ENCODE assay signal across 8 cellular contexts in the genomic region with DNA sequence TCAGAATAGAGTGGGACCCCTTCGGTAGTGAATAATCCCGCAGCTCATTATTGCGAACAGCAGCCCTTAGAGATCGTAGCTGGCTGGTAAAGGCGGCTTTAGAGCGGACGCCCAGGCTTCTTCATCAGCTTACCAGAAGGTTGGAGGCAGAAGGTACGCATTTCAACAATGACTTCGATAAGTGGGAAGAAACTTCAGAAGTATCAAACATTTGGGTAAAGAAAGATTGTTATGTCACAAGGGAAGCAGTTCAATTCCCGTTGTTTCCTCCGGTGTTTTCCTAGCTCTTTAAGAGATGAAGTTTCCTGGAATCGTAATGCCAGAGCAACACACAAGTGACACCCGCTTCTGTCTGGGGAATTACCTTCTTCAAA.
DNase-seq lines count a peak whose midpoint lies in the region; ATAC-seq, FAIRE-seq and TF ChIP-seq lines count a peak whose summit lies in the region.

No MANE protein-coding gene starts in this region.

- H3K9me3 ChIP-seq in HUES6 (ENCODE audit: control insufficient read depth, insufficient read depth, low read depth, low read length) (no peaks in the 10 kb centered on the region), K562 (replicated peaks; ENCODE audit: control insufficient read depth, insufficient read depth, low read depth, low read length) (no peaks in the 10 kb centered on the region), psoas muscle (no peaks in the 10 kb centered on the region)

- TF ChIP-seq CTCF in K562 (IDR thresholded peaks at IDR 0.05 in 2 of 3, conservative IDR thresholded peaks at IDR 0.05 in 1 of 3; ENCODE audit: insufficient read depth in 2 of 3, low read depth in 1 of 3, low read length in 3 of 3) (no peak; a peak in 1 of 6 replicates), psoas muscle (IDR thresholded peaks at IDR 0.05) (no peak)

- H3K36me3 ChIP-seq in HUES6 (ENCODE audit: control insufficient read depth, insufficient read depth, low read length) (no peaks in the 10 kb centered on the region), K562 (ENCODE audit: control insufficient read depth, insufficient read depth, low read length) (no peaks in the 10 kb centered on the region), psoas muscle (ENCODE audit: insufficient read depth in 1 of 2, low read depth in 1 of 2) (no peaks in the 10 kb centered on the region)

- H3K27ac ChIP-seq in HUES6 (ENCODE audit: low read depth, low read length) (no peak overlapping the region), K562 (ENCODE audit: extremely low read depth, low read depth, low read length) (peak overlapping the region; percentile 53), psoas muscle (no peak overlapping the region)

- TF ChIP-seq EP300 in K562 (IDR thresholded peaks at IDR 0.05; ENCODE audit: low read length) = no peak

- H2AFZ ChIP-seq in K562 (ENCODE audit: low read depth, low read length) = peak overlapping the region; percentile 80

- DNase-seq in NCI-H524 (lab: John Stamatoyannopoulos, UW) (peak; percentile 46 to 70), NCI-H524 treated with DMSO at 0.1 percent for 48 hours (lab: John Stamatoyannopoulos, UW) (no peak), K562 (ENCODE audit: extremely low read depth in 1 of 4, low spot score in 3 of 4) (peak in 2 of 4 experiments; percentile 46 to 65), psoas muscle (no peak), NCI-H2081 treated with DMSO at 0.1 percent for 48 hours (lab: John Stamatoyannopoulos, UW) (no peak), NCI-H2171 (lab: John Stamatoyannopoulos, UW) (no peak)

- no TSS peak for BruUV-seq in K562 (replicated peaks; lab: Mats Ljungman, UMichigan)

- TF ChIP-seq RAD21 in K562 (CRISPR knock-in tag; conservative IDR thresholded peaks at IDR 0.05 in 1 of 2, IDR thresholded peaks at IDR 0.05 in 1 of 2) = no peak

- CTCF ChIA-PET in K562 (lab: Yijun Ruan, JAX; ENCODE audit: low intra/inter-chr PET ratio) = interaction anchor here (0.9 kb wide), 1 partner anchor 73 kb away, joined by 3 read pairs; no protein-coding TSS in a partner anchor

- H3K4me2 ChIP-seq in K562 (ENCODE audit: insufficient read depth, low read length) = peak overlapping the region; percentile 88

- intact Hi-C loops in K562 (cut with micrococcal nuclease) = loop anchor here (2.0 kb wide), 4 partner anchors 39 to 161 kb away; no protein-coding TSS in a partner anchor
- intact Hi-C loops in psoas muscle (cut with DNase I) = no loop called here

- no peak for FAIRE-seq in K562 (lab: Jason Lieb, UNC)

- H3K4me1 ChIP-seq in HUES6 (ENCODE audit: control insufficient read depth, insufficient read depth, low read length) (no peaks in the 10 kb centered on the region), K562 (replicated peaks in 1 of 2; ENCODE audit: control insufficient read depth in 2 of 2, insufficient read depth in 2 of 2, low read length in 2 of 2) (peaks cover 8 to 13% of the 10 kb centered on the region in 2 experiments; a peak in 4 of 5 replicates), psoas muscle (no peaks in the 10 kb centered on the region)

- 1% methylated on average over 13 of the region's 13 CpGs for WGBS in K562 (ENCODE audit: insufficient coverage, low coverage, missing lambda C conversion rate)
- 3 to 6% (median 4%) methylated on average over 13 of the region's 13 CpGs for WGBS in psoas muscle, 3 donors

- no peaks in the 10 kb centered on the region for H3K79me2 ChIP-seq in K562 (ENCODE audit: control insufficient read depth, insufficient read depth, low read length)

- no peak for TF ChIP-seq POLR2A in K562 (conservative IDR thresholded peaks at IDR 0.05)

- POLR2A ChIA-PET in K562 (lab: Yijun Ruan, JAX) = interaction anchor here (0.9 to 3.4 kb wide), 11 partner anchors 10 to 459 kb away, joined by 3 to 29 read pairs (median 3); a partner anchor contains a TSS

- H3K9me1 ChIP-seq in K562 (ENCODE audit: control insufficient read depth, insufficient read depth, low read length) = no peaks in the 10 kb centered on the region

- H3K27me3 ChIP-seq in HUES6 (ENCODE audit: control insufficient read depth, insufficient read depth, low read length) (peaks cover 15% of the 10 kb centered on the region), K562 (ENCODE audit: control insufficient read depth in 2 of 2, insufficient read depth in 2 of 2, low read length in 2 of 2) (no peaks in the 10 kb centered on the region), psoas muscle (ENCODE audit: insufficient read depth in 3 of 3, low read length in 2 of 3) (peaks cover 3 to 82% (median 18%) of the 10 kb centered on the region in 3 donors)

- H4K20me1 ChIP-seq in K562 (replicated peaks; ENCODE audit: control insufficient read depth, insufficient read depth, low read length) = no peaks in the 10 kb centered on the region

- H3K4me3 ChIP-seq in HUES6 (ENCODE audit: low read depth, low read length) = peak overlapping the region; percentile 75
- peak overlapping the region; percentile 48 for H3K4me3 ChIP-seq in K562
- H3K4me3 ChIP-seq in psoas muscle = peak overlapping the region; percentile 19

- in situ Hi-C loops in K562 (cut with MboI) = no loop called here

- ATAC-seq in K562 (peak; percentile 69), psoas muscle (no peak), GM21619 (IDR thresholded peaks at IDR 0.05; ENCODE audit: unreplicated experiment) (no peak)

- H3K9ac ChIP-seq in HUES6 (ENCODE audit: low read length) (peak overlapping the region; percentile 5), K562 (ENCODE audit: insufficient read depth in 1 of 2, low read depth in 2 of 2, low read length in 2 of 2) (peak overlapping the region; percentile 61 to 89)

TF ChIP-seq in K562, 482 proteins besides CTCF, POLR2A, EP300 and RAD21 (continues in another document):
- TF ChIP-seq ZBTB17 (CRISPR knock-in tag; IDR thresholded peaks at IDR 0.05) = no peak
- TF ChIP-seq, protein P1, sequence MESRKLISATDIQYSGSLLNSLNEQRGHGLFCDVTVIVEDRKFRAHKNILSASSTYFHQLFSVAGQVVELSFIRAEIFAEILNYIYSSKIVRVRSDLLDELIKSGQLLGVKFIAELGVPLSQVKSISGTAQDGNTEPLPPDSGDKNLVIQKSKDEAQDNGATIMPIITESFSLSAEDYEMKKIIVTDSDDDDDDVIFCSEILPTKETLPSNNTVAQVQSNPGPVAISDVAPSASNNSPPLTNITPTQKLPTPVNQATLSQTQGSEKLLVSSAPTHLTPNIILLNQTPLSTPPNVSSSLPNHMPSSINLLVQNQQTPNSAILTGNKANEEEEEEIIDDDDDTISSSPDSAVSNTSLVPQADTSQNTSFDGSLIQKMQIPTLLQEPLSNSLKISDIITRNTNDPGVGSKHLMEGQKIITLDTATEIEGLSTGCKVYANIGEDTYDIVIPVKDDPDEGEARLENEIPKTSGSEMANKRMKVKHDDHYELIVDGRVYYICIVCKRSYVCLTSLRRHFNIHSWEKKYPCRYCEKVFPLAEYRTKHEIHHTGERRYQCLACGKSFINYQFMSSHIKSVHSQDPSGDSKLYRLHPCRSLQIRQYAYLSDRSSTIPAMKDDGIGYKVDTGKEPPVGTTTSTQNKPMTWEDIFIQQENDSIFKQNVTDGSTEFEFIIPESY (CRISPR knock-in tag; IDR thresholded peaks at IDR 0.05) = no peak
- TF ChIP-seq NR3C1 (CRISPR knock-in tag; IDR thresholded peaks at IDR 0.05) = no peak
- no peak for TF ChIP-seq L3MBTL2 (IDR thresholded peaks at IDR 0.05)
- TF ChIP-seq CHD4 (IDR thresholded peaks at IDR 0.05; ENCODE audit: insufficient read depth, insufficient replicate concordance, low read depth, low read length, poor library complexity, severe bottlenecking) = no peak
- TF ChIP-seq U2AF2 (optimal IDR thresholded peaks at IDR 0.05; ENCODE audit: low read depth, low read length) = no peak
- TF ChIP-seq, protein P2, sequence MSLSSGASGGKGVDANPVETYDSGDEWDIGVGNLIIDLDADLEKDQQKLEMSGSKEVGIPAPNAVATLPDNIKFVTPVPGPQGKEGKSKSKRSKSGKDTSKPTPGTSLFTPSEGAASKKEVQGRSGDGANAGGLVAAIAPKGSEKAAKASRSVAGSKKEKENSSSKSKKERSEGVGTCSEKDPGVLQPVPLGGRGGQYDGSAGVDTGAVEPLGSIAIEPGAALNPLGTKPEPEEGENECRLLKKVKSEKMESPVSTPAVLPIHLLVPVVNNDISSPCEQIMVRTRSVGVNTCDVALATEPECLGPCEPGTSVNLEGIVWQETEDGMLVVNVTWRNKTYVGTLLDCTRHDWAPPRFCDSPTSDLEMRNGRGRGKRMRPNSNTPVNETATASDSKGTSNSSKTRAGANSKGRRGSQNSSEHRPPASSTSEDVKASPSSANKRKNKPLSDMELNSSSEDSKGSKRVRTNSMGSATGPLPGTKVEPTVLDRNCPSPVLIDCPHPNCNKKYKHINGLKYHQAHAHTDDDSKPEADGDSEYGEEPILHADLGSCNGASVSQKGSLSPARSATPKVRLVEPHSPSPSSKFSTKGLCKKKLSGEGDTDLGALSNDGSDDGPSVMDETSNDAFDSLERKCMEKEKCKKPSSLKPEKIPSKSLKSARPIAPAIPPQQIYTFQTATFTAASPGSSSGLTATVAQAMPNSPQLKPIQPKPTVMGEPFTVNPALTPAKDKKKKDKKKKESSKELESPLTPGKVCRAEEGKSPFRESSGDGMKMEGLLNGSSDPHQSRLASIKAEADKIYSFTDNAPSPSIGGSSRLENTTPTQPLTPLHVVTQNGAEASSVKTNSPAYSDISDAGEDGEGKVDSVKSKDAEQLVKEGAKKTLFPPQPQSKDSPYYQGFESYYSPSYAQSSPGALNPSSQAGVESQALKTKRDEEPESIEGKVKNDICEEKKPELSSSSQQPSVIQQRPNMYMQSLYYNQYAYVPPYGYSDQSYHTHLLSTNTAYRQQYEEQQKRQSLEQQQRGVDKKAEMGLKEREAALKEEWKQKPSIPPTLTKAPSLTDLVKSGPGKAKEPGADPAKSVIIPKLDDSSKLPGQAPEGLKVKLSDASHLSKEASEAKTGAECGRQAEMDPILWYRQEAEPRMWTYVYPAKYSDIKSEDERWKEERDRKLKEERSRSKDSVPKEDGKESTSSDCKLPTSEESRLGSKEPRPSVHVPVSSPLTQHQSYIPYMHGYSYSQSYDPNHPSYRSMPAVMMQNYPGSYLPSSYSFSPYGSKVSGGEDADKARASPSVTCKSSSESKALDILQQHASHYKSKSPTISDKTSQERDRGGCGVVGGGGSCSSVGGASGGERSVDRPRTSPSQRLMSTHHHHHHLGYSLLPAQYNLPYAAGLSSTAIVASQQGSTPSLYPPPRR (CRISPR knock-in tag; IDR thresholded peaks at IDR 0.05; ENCODE audit: borderline replicate concordance) = no peak
- TF ChIP-seq ZNF316 (IDR thresholded peaks at IDR 0.05) = no peak
- no peak for TF ChIP-seq EGR1 (conservative IDR thresholded peaks at IDR 0.05)
- 0 out of 2 replicates have a peak, but pooled peaks have one; percentile 37 for TF ChIP-seq ZBTB1 (CRISPR knock-in tag; IDR thresholded peaks at IDR 0.05; ENCODE audit: borderline replicate concordance, low read depth)
- TF ChIP-seq POLR2H (tag; IDR thresholded peaks at IDR 0.05; ENCODE audit: low read depth) = no peak

Comparison
In these comparisons a context has a peak if more than half of its experiments do, and no peak if none do; other contexts are left out.
1. DNase-seq: peak in NCI-H524 (2 of 2); none in NCI-H524 treated with DMSO at 0.1 percent for 48 hours (single experiment), psoas muscle (0 of 2), NCI-H2081 treated with DMSO at 0.1 percent for 48 hours (single experiment) and NCI-H2171 (single experiment).
2. H3K4me3 ChIP-seq: peak in every context shown above with its lines; median percentile 75 in HUES6; 48 in K562; 19 in psoas muscle.